ENCODE assay signal across 1 cellular context in the genomic region with DNA sequence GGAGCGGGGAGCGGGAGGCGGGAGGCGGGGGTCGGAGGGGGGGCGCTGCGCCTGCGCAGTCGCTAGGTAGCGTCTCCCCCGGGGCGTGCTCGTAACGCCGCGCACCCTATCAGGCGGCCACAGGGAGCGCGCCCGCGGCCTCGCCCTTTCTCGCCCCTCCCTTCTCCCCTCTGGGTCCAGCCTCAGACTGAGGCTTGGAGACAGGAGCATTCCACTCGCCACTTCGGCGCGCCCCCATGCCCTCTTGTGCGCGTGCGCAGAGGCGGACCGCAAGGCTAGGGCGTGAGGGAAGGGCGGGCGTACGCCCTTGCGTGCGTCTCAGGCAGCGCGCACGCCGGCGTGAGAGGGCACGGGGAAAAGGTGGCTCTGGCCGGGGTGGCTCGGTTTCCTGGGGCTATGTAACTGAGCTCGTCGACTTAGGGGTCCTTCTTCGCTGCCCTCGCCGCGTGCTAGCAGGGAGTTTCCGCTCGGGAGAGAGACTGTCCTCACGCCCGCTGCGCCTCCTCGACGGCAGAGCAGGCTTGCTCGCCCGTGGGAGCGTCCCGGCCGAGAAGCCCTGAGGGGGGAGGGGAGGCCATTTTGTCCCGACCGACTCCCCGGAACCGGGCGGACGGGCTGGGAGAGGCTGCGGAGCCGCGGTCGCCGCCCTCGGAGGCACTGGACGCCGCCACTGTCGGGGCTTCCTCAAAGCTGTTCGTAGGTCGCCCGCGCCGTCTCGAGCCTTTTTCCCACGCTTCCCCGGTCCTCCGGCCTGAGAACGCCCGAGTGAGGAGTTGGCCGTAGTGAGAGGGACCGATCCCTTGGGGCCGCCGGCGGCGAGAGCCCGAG.
A peak's percentile ranks its signal among the peaks of the same experiment; 100 is the strongest.
TF ChIP-seq lines count a peak whose summit lies in the region.

A gene (plus strand): TSS at position 316 of the 828 bp plus-strand sequence. CDS start 525 bp downstream, outside the sequence.

TF ChIP-seq in HepG2, 621 proteins besides CTCF, POLR2A, EP300 and RAD21 (continued from another document and continues in another):
- TF ChIP-seq, protein P1, sequence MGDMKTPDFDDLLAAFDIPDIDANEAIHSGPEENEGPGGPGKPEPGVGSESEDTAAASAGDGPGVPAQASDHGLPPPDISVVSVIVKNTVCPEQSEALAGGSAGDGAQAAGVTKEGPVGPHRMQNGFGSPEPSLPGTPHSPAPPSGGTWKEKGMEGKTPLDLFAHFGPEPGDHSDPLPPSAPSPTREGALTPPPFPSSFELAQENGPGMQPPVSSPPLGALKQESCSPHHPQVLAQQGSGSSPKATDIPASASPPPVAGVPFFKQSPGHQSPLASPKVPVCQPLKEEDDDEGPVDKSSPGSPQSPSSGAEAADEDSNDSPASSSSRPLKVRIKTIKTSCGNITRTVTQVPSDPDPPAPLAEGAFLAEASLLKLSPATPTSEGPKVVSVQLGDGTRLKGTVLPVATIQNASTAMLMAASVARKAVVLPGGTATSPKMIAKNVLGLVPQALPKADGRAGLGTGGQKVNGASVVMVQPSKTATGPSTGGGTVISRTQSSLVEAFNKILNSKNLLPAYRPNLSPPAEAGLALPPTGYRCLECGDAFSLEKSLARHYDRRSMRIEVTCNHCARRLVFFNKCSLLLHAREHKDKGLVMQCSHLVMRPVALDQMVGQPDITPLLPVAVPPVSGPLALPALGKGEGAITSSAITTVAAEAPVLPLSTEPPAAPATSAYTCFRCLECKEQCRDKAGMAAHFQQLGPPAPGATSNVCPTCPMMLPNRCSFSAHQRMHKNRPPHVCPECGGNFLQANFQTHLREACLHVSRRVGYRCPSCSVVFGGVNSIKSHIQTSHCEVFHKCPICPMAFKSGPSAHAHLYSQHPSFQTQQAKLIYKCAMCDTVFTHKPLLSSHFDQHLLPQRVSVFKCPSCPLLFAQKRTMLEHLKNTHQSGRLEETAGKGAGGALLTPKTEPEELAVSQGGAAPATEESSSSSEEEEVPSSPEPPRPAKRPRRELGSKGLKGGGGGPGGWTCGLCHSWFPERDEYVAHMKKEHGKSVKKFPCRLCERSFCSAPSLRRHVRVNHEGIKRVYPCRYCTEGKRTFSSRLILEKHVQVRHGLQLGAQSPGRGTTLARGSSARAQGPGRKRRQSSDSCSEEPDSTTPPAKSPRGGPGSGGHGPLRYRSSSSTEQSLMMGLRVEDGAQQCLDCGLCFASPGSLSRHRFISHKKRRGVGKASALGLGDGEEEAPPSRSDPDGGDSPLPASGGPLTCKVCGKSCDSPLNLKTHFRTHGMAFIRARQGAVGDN (CRISPR knock-in tag; IDR thresholded peaks at IDR 0.05) = peak; percentile 93
- TF ChIP-seq, protein P2, sequence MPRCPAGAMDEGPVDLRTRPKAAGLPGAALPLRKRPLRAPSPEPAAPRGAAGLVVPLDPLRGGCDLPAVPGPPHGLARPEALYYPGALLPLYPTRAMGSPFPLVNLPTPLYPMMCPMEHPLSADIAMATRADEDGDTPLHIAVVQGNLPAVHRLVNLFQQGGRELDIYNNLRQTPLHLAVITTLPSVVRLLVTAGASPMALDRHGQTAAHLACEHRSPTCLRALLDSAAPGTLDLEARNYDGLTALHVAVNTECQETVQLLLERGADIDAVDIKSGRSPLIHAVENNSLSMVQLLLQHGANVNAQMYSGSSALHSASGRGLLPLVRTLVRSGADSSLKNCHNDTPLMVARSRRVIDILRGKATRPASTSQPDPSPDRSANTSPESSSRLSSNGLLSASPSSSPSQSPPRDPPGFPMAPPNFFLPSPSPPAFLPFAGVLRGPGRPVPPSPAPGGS (CRISPR knock-in tag; IDR thresholded peaks at IDR 0.05) = peak; percentile 90; the same call in 1 of the 2 replicates
- TF ChIP-seq, protein P3, sequence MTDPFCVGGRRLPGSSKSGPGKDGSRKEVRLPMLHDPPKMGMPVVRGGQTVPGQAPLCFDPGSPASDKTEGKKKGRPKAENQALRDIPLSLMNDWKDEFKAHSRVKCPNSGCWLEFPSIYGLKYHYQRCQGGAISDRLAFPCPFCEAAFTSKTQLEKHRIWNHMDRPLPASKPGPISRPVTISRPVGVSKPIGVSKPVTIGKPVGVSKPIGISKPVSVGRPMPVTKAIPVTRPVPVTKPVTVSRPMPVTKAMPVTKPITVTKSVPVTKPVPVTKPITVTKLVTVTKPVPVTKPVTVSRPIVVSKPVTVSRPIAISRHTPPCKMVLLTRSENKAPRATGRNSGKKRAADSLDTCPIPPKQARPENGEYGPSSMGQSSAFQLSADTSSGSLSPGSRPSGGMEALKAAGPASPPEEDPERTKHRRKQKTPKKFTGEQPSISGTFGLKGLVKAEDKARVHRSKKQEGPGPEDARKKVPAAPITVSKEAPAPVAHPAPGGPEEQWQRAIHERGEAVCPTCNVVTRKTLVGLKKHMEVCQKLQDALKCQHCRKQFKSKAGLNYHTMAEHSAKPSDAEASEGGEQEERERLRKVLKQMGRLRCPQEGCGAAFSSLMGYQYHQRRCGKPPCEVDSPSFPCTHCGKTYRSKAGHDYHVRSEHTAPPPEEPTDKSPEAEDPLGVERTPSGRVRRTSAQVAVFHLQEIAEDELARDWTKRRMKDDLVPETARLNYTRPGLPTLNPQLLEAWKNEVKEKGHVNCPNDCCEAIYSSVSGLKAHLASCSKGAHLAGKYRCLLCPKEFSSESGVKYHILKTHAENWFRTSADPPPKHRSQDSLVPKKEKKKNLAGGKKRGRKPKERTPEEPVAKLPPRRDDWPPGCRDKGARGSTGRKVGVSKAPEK (CRISPR knock-in tag; IDR thresholded peaks at IDR 0.05; ENCODE audit: borderline replicate concordance) = no peak; the same call in 1 of the 2 replicates
- peak; percentile 76; the same call in 1 of the 2 replicates for TF ChIP-seq ZBTB3 (CRISPR knock-in tag; IDR thresholded peaks at IDR 0.05; ENCODE audit: borderline replicate concordance, low read depth)
- no peak; the same call in 1 of the 2 replicates for TF ChIP-seq NCOR1 (IDR thresholded peaks at IDR 0.05; ENCODE audit: borderline replicate concordance, low read length)
- TF ChIP-seq ZNF616 (CRISPR knock-in tag; IDR thresholded peaks at IDR 0.05; ENCODE audit: low read depth) = no peak; the same call in 1 of the 2 replicates
- TF ChIP-seq SRSF4 (IDR thresholded peaks at IDR 0.05; ENCODE audit: low read depth, low read length, poor library complexity, severe bottlenecking) = no peak
- peak; percentile 93; the same call in 1 of the 2 replicates for TF ChIP-seq ZNF333 (CRISPR knock-in tag; IDR thresholded peaks at IDR 0.05; ENCODE audit: borderline replicate concordance)
- TF ChIP-seq ARNT (IDR thresholded peaks at IDR 0.05) = no peak
- TF ChIP-seq ISL2 (CRISPR knock-in tag; IDR thresholded peaks at IDR 0.05) = peak; percentile 86
- TF ChIP-seq, protein P4, sequence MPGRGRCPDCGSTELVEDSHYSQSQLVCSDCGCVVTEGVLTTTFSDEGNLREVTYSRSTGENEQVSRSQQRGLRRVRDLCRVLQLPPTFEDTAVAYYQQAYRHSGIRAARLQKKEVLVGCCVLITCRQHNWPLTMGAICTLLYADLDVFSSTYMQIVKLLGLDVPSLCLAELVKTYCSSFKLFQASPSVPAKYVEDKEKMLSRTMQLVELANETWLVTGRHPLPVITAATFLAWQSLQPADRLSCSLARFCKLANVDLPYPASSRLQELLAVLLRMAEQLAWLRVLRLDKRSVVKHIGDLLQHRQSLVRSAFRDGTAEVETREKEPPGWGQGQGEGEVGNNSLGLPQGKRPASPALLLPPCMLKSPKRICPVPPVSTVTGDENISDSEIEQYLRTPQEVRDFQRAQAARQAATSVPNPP (CRISPR knock-in tag; IDR thresholded peaks at IDR 0.05) = no peak
- TF ChIP-seq, protein P5, sequence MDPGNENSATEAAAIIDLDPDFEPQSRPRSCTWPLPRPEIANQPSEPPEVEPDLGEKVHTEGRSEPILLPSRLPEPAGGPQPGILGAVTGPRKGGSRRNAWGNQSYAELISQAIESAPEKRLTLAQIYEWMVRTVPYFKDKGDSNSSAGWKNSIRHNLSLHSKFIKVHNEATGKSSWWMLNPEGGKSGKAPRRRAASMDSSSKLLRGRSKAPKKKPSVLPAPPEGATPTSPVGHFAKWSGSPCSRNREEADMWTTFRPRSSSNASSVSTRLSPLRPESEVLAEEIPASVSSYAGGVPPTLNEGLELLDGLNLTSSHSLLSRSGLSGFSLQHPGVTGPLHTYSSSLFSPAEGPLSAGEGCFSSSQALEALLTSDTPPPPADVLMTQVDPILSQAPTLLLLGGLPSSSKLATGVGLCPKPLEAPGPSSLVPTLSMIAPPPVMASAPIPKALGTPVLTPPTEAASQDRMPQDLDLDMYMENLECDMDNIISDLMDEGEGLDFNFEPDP (CRISPR knock-in tag; conservative IDR thresholded peaks at IDR 0.05) = 0 out of 2 replicates have a peak, but pooled peaks have one; percentile 81
- TF ChIP-seq, protein P6, sequence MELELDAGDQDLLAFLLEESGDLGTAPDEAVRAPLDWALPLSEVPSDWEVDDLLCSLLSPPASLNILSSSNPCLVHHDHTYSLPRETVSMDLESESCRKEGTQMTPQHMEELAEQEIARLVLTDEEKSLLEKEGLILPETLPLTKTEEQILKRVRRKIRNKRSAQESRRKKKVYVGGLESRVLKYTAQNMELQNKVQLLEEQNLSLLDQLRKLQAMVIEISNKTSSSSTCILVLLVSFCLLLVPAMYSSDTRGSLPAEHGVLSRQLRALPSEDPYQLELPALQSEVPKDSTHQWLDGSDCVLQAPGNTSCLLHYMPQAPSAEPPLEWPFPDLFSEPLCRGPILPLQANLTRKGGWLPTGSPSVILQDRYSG (CRISPR knock-in tag; IDR thresholded peaks at IDR 0.05) = peak; percentile 95; the same call in 1 of the 2 replicates
- TF ChIP-seq NAIF1 (CRISPR knock-in tag; IDR thresholded peaks at IDR 0.05; ENCODE audit: borderline replicate concordance) = peak; percentile 84; the same call in 1 of the 2 replicates
- peak; percentile 91; the same call in 1 of the 2 replicates for TF ChIP-seq GLI4 (CRISPR knock-in tag; IDR thresholded peaks at IDR 0.05; ENCODE audit: borderline replicate concordance)
- TF ChIP-seq, protein P7, sequence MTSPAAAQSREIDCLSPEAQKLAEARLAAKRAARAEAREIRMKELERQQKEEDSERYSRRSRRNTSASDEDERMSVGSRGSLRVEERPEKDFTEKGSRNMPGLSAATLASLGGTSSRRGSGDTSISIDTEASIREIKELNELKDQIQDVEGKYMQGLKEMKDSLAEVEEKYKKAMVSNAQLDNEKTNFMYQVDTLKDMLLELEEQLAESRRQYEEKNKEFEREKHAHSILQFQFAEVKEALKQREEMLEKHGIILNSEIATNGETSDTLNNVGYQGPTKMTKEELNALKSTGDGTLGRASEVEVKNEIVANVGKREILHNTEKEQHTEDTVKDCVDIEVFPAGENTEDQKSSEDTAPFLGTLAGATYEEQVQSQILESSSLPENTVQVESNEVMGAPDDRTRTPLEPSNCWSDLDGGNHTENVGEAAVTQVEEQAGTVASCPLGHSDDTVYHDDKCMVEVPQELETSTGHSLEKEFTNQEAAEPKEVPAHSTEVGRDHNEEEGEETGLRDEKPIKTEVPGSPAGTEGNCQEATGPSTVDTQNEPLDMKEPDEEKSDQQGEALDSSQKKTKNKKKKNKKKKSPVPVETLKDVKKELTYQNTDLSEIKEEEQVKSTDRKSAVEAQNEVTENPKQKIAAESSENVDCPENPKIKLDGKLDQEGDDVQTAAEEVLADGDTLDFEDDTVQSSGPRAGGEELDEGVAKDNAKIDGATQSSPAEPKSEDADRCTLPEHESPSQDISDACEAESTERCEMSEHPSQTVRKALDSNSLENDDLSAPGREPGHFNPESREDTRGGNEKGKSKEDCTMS (CRISPR knock-in tag; conservative IDR thresholded peaks at IDR 0.05) = no peak
- no peak; the same call in 1 of the 2 replicates for TF ChIP-seq FIP1L1 (IDR thresholded peaks at IDR 0.05; ENCODE audit: borderline replicate concordance, insufficient read depth, low read depth, low read length)
- no peak; the same call in 1 of the 2 replicates for TF ChIP-seq ZNF879 (CRISPR knock-in tag; IDR thresholded peaks at IDR 0.05)
- TF ChIP-seq ZNF354B (CRISPR knock-in tag; IDR thresholded peaks at IDR 0.05) = no peak
- TF ChIP-seq ZNF530 (CRISPR knock-in tag; IDR thresholded peaks at IDR 0.05; ENCODE audit: low read depth) = no peak
- peak; percentile 76 for TF ChIP-seq ZZZ3 (CRISPR knock-in tag; IDR thresholded peaks at IDR 0.05; ENCODE audit: borderline replicate concordance)
- TF ChIP-seq PHF8 (CRISPR knock-in tag; IDR thresholded peaks at IDR 0.05) = peak; percentile 97
- TF ChIP-seq, protein P8, sequence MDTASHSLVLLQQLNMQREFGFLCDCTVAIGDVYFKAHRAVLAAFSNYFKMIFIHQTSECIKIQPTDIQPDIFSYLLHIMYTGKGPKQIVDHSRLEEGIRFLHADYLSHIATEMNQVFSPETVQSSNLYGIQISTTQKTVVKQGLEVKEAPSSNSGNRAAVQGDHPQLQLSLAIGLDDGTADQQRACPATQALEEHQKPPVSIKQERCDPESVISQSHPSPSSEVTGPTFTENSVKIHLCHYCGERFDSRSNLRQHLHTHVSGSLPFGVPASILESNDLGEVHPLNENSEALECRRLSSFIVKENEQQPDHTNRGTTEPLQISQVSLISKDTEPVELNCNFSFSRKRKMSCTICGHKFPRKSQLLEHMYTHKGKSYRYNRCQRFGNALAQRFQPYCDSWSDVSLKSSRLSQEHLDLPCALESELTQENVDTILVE (CRISPR knock-in tag; IDR thresholded peaks at IDR 0.05) = peak; percentile 87
- TF ChIP-seq ZFP41 (CRISPR knock-in tag; IDR thresholded peaks at IDR 0.05; ENCODE audit: borderline replicate concordance) = peak; percentile 84; the same call in 1 of the 2 replicates
- TF ChIP-seq ZNF317 (CRISPR knock-in tag; IDR thresholded peaks at IDR 0.05) = peak; percentile 88
- no peak; the same call in 1 of the 2 replicates for TF ChIP-seq HNRNPL (IDR thresholded peaks at IDR 0.05; ENCODE audit: low read depth, low read length)
- TF ChIP-seq HHEX (CRISPR knock-in tag; IDR thresholded peaks at IDR 0.05) = no peak
- no peak for TF ChIP-seq PAF1 (CRISPR knock-in tag; IDR thresholded peaks at IDR 0.05)
- TF ChIP-seq ZNF256 (CRISPR knock-in tag; conservative IDR thresholded peaks at IDR 0.05) = peak; percentile 94
- no peak for TF ChIP-seq U2AF2 (IDR thresholded peaks at IDR 0.05; ENCODE audit: low read depth, low read length)
- no peak for TF ChIP-seq RFX1 (IDR thresholded peaks at IDR 0.05)
- peak; percentile 73; the same call in 1 of the 2 replicates for TF ChIP-seq NCOA5 (CRISPR knock-in tag; IDR thresholded peaks at IDR 0.05)
- TF ChIP-seq JUND (CRISPR knock-in tag; IDR thresholded peaks at IDR 0.05) = no peak
- TF ChIP-seq TBX2 (CRISPR knock-in tag; IDR thresholded peaks at IDR 0.05; ENCODE audit: borderline replicate concordance) = peak; percentile 96
- TF ChIP-seq SKI (IDR thresholded peaks at IDR 0.05; ENCODE audit: partially characterized antibody) = no peak
- TF ChIP-seq NR2F2 (IDR thresholded peaks at IDR 0.05; ENCODE audit: borderline replicate concordance, low read depth) = 0 out of 2 replicates have a peak, but pooled peaks have one; percentile 41
- TF ChIP-seq SIX4 (CRISPR knock-in tag; IDR thresholded peaks at IDR 0.05) = peak; percentile 74
- no peak for TF ChIP-seq ATF1 (CRISPR knock-in tag; IDR thresholded peaks at IDR 0.05)
- no peak for TF ChIP-seq ZNF224 (CRISPR knock-in tag; IDR thresholded peaks at IDR 0.05)
- TF ChIP-seq, protein P9, sequence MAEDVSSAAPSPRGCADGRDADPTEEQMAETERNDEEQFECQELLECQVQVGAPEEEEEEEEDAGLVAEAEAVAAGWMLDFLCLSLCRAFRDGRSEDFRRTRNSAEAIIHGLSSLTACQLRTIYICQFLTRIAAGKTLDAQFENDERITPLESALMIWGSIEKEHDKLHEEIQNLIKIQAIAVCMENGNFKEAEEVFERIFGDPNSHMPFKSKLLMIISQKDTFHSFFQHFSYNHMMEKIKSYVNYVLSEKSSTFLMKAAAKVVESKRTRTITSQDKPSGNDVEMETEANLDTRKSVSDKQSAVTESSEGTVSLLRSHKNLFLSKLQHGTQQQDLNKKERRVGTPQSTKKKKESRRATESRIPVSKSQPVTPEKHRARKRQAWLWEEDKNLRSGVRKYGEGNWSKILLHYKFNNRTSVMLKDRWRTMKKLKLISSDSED (CRISPR knock-in tag; IDR thresholded peaks at IDR 0.05) = no peak
- TF ChIP-seq ZNF350 (CRISPR knock-in tag; IDR thresholded peaks at IDR 0.05; ENCODE audit: borderline replicate concordance, low read depth) = peak; percentile 93; the same call in 1 of the 2 replicates
- TF ChIP-seq ZFP36 (IDR thresholded peaks at IDR 0.05; ENCODE audit: borderline replicate concordance, low read depth, low read length, partially characterized antibody) = no peak
